ENCODE assay signal across 1 cellular context in the genomic region with DNA sequence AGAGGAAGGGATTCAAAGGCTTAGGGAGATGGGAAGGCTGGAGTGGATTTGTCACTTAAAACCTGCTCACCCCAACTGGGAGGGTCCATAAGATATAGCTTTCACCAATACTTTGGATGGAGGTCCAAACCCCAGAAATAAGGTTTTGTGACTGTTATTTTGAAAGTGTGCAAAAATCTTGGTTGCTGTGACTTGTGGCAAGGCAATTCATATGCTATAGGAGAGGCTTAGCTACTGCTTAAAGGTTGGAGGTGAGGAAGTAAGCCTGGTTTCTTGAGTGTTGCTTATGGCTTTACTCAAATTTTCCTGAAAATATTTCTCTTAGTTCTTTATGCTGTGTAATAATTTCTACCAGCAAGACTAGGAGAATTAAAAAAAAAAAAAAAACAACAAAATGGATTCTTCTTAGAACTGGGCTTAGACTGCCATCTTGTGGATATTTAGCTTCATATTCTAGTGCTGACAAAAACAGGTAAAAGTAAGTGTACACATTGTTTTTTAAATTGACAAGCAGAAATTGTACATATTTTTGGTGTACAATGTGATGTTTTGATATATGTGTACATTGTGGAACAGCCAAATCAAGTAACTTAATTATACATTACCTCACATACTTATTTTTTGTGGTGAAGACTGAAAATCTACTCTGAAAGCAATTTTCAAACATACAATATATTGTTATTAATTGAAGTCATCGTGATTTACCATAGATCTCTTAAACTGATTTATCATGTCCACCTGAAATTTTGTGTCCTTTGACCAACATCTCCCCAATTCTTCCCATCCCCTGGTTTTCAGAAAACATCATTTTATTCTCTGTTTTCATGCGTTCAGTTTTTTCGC.
TF ChIP-seq lines count a peak whose summit lies in the region.

No MANE protein-coding gene starts in this region.

TF ChIP-seq in K562, 482 proteins besides CTCF, POLR2A, EP300 and RAD21:
- TF ChIP-seq ZNF384 (IDR thresholded peaks at IDR 0.05; ENCODE audit: low read depth, low read length) (peak; percentile 96), ZNF143 (CRISPR knock-in tag; IDR thresholded peaks at IDR 0.05) (no peak), ZKSCAN8 (CRISPR knock-in tag; IDR thresholded peaks at IDR 0.05) (no peak), CHD4 (IDR thresholded peaks at IDR 0.05; ENCODE audit: insufficient read depth, insufficient replicate concordance, low read depth, low read length, poor library complexity, severe bottlenecking) (no peak), MAFG (tag; conservative IDR thresholded peaks at IDR 0.05) (no peak), HDAC3 (IDR thresholded peaks at IDR 0.05; ENCODE audit: borderline replicate concordance, partially characterized antibody) (no peak), SIN3A (IDR thresholded peaks at IDR 0.05; ENCODE audit: borderline replicate concordance in 2 of 2, control insufficient read depth in 1 of 2, low read depth in 2 of 2, low read length in 2 of 2) (no peak), BCL6 (CRISPR knock-in tag; IDR thresholded peaks at IDR 0.05) (no peak), ELF1 (tag; IDR thresholded peaks at IDR 0.05) (no peak), NCOA4 (IDR thresholded peaks at IDR 0.05; ENCODE audit: partially characterized antibody) (no peak), ZNF707 (CRISPR knock-in tag; conservative IDR thresholded peaks at IDR 0.05) (no peak), HCFC1 (IDR thresholded peaks at IDR 0.05; ENCODE audit: low read depth, low read length) (no peak), PCBP1 (IDR thresholded peaks at IDR 0.05; ENCODE audit: low read depth, low read length, poor library complexity, severe bottlenecking) (no peak), E2F3 (CRISPR knock-in tag; IDR thresholded peaks at IDR 0.05) (no peak), SMAD4 (CRISPR knock-in tag; conservative IDR thresholded peaks at IDR 0.05) (no peak), CBX1 (IDR thresholded peaks at IDR 0.05; ENCODE audit: low read depth) (no peak), ADNP (tag; IDR thresholded peaks at IDR 0.05) (no peak), ATF1 (CRISPR knock-in tag; IDR thresholded peaks at IDR 0.05) (no peak), ATF1 (tag; IDR thresholded peaks at IDR 0.05) (no peak), SMC3 (conservative IDR thresholded peaks at IDR 0.05; ENCODE audit: insufficient read depth, low read depth, low read length) (peak; percentile 54), ZNF184 (CRISPR knock-in tag; IDR thresholded peaks at IDR 0.05) (no peak), DEAF1 (CRISPR knock-in tag; IDR thresholded peaks at IDR 0.05) (peak; percentile 42; the same call in 1 of the 2 replicates), MYNN (IDR thresholded peaks at IDR 0.05) (no peak), MYNN (CRISPR knock-in tag; IDR thresholded peaks at IDR 0.05) (no peak), ZNF75A (CRISPR knock-in tag; IDR thresholded peaks at IDR 0.05) (no peak)
TF ChIP-seq in K562: peak in this region for 3.
